ENCODE assay signal across 9 cellular contexts in genomic region chr19:18274776-18275356, GRCh38. TPM values are rescaled to one million over a fixed set of nuclear protein-coding genes. Genes with fewer than 3 reads are reported as not detected.
DNase-seq lines count a peak whose midpoint lies in the region; FAIRE-seq and TF ChIP-seq lines count a peak whose summit lies in the region.
"Had no signal": no experiment of that assay in that cellular context is flagged by ENCODE, and none has a peak within 500 bp of the region (broad histone marks: within the 10 kb centered on the region; RNA-seq: fewer than 3 reads in every experiment).

No MANE protein-coding gene starts in this region.

- peaks cover 0 to 29% (median 0%) of the 10 kb centered on the region in 3 donors for H3K36me3 ChIP-seq in Peyer's patch
- peaks cover 5% of the 10 kb centered on the region for H3K36me3 ChIP-seq in mesendoderm (ENCODE audit: control insufficient read depth, insufficient read depth, low read length)

- peaks cover 10 to 62% (median 19%) of the 10 kb centered on the region in 4 donors for H3K4me1 ChIP-seq in Peyer's patch
- H3K4me1 ChIP-seq in mesendoderm (ENCODE audit: control insufficient read depth, low read depth, low read length), result peaks cover 6% of the 10 kb centered on the region

- H3K79me1 ChIP-seq in mesendoderm (ENCODE audit: low read length), result peaks cover 13% of the 10 kb centered on the region

- H3K9me3 ChIP-seq in Peyer's patch, result no peaks in the 10 kb centered on the region

- no peak overlapping the region for H2AK5ac ChIP-seq in mesendoderm (ENCODE audit: low read length)

- no peak overlapping the region for H3K9ac ChIP-seq in mesendoderm (ENCODE audit: low read length)

- WGBS in mesendoderm (ENCODE audit: extremely low coverage, insufficient coverage, low lambda C conversion rate), result no CpG with 5 or more reads among the region's 13 CpGs

- no peak overlapping the region for H2BK15ac ChIP-seq in mesendoderm (replicated peaks; ENCODE audit: low read depth)

- no peak overlapping the region for H4K5ac ChIP-seq in mesendoderm (ENCODE audit: low read length)

- peak; percentile 23 to 66 for TF ChIP-seq POLR2A in Peyer's patch (IDR thresholded peaks at IDR 0.05)

- no peak overlapping the region for H3K56ac ChIP-seq in mesendoderm (ENCODE audit: low read length)

- peaks cover 21% of the 10 kb centered on the region for H3K79me2 ChIP-seq in mesendoderm (ENCODE audit: control insufficient read depth, insufficient read depth, low read length)

- H3K18ac ChIP-seq in mesendoderm (ENCODE audit: low read length), result no peak overlapping the region

- no peak overlapping the region for H3K4ac ChIP-seq in mesendoderm (ENCODE audit: low read depth, low read length)

- no peak overlapping the region for H4K8ac ChIP-seq in mesendoderm (ENCODE audit: low read depth, low read length)

- DNase-seq in GOT3 (lab: John Stamatoyannopoulos, UW) (peak; percentile 46), Peyer's patch (peak in 2 of 3 donors; percentile 91 to 92), dermis blood vessel endothelial cell (peak; percentile 87), mesendoderm (peak; percentile 60), urothelium cell line (ENCODE audit: low spot score) (peak; percentile 69), COLO829 (ENCODE audit: low spot score) (no peak), NCI-H1694 (lab: John Stamatoyannopoulos, UW) (no peak)
- DNase-seq in effector CD4-positive, alpha-beta T cell, result no peak

- H3K27me3 ChIP-seq in Peyer's patch, result no peaks in the 10 kb centered on the region
- H3K27me3 ChIP-seq in mesendoderm (ENCODE audit: insufficient read depth, low read length, poor library complexity), result no peaks in the 10 kb centered on the region

- H3K4me3 ChIP-seq in Peyer's patch, result peak overlapping the region in 2 of 4 donors; percentile 7 to 36
- H3K4me3 ChIP-seq in mesendoderm (ENCODE audit: low read length), result no peak overlapping the region

- FAIRE-seq in urothelium cell line (lab: Jason Lieb, UNC), result no peak

- H3K27ac ChIP-seq in Peyer's patch (peak overlapping the region; percentile 47 to 90 (median 64)), mesendoderm (ENCODE audit: low read depth, low read length) (no peak overlapping the region)

- no peak overlapping the region for H3K4me2 ChIP-seq in mesendoderm (ENCODE audit: low read length)

- H2BK120ac ChIP-seq in mesendoderm (ENCODE audit: low read depth, low read length), result no peak overlapping the region

- H3K23ac ChIP-seq in mesendoderm (ENCODE audit: low read length), result no peak overlapping the region

- H2BK5ac ChIP-seq in mesendoderm (ENCODE audit: low read length), result no peak overlapping the region

- peak in 3 of 6 experiments; percentile 26 to 36 (median 27) for TF ChIP-seq CTCF in Peyer's patch (IDR thresholded peaks at IDR 0.05)

RNA-seq across cellular contexts. Expression of gene IQCN, which starts 0.6 kb away (rescaled TPM):
- total RNA-seq in Peyer's patch (10 to 100 TPM in 2 of 4 donors, 1 to 10 TPM in 2; 7.4 to 40.2 (median 17.0) TPM), dermis blood vessel endothelial cell (under 0.01 and 0.17 TPM in 2 replicates)
- polyA plus RNA-seq in mesendoderm (2013, experiment 1 of 2), result 0.06 TPM
- polyA plus RNA-seq in mesendoderm (2013, experiment 2 of 2), result 0.07 TPM

RNA-seq across cellular contexts. Expression of gene JUND, which starts 6.6 kb away (rescaled TPM):
- 100 to 1,000 TPM; 629 to 753 (median 680) TPM for total RNA-seq in Peyer's patch
- 122 and 173 TPM in 2 replicates for total RNA-seq in dermis blood vessel endothelial cell
- 70.9 TPM for polyA plus RNA-seq in mesendoderm (2013, experiment 1 of 2)
- 72.9 TPM for polyA plus RNA-seq in mesendoderm (2013, experiment 2 of 2)

RNA-seq across cellular contexts. Expression of gene LSM4, which starts 48.0 kb away (rescaled TPM):
- total RNA-seq in Peyer's patch (100 to 1,000 TPM; 102 to 193 (median 178) TPM), dermis blood vessel endothelial cell (88.5 and 185 TPM in 2 replicates)
- 236 TPM for polyA plus RNA-seq in mesendoderm (2013, experiment 1 of 2)
- 226 TPM for polyA plus RNA-seq in mesendoderm (2013, experiment 2 of 2)

RNA-seq across cellular contexts. Expression of gene PDE4C, which starts 48.6 kb away (rescaled TPM):
- 1 to 10 TPM in 3 of 4 donors, not detected in 1; 3.9 to 8.3 (median 8.3) TPM for total RNA-seq in Peyer's patch
- 0.28 and 0.51 TPM in 2 replicates for total RNA-seq in dermis blood vessel endothelial cell
- polyA plus RNA-seq in mesendoderm (2013, experiment 1 of 2), result 0.14 TPM
- 0.03 TPM for polyA plus RNA-seq in mesendoderm (2013, experiment 2 of 2)
- total RNA-seq: T-helper 1 cell treated with Interleukin-12 subunit alpha and Interleukin-12 subunit beta and Interleukin-4 antibody, amounts not matched to agents 30 ng/mL and 1 ng/mL, for 36 hours had no signal

Comparison
In these comparisons a context has a peak if more than half of its experiments do, and no peak if none do; other contexts are left out.
1. DNase-seq: peak in GOT3 (single experiment), Peyer's patch (2 of 3), dermis blood vessel endothelial cell (single experiment), mesendoderm (single experiment) and urothelium cell line (single experiment); none in COLO829 (single experiment), NCI-H1694 (single experiment) and effector CD4-positive, alpha-beta T cell (single experiment).